In genomic region chr15:78317145-78317836, GRCh38 we compare ENCODE assay signal across 9 cellular contexts. TPM values are rescaled to one million over a fixed set of nuclear protein-coding genes. Genes with fewer than 3 reads are reported as not detected.
DNase-seq lines count a peak whose midpoint lies in the region; ATAC-seq, FAIRE-seq and TF ChIP-seq lines count a peak whose summit lies in the region.
"Had no signal": no experiment of that assay in that cellular context is flagged by ENCODE, and none has a peak within 500 bp of the region (broad histone marks: within the 10 kb centered on the region; RNA-seq: fewer than 3 reads in every experiment).

No MANE protein-coding gene starts in this region.

- H3K4me1 Mint-ChIP-seq in chondrocyte (ENCODE audit: low read depth): peaks cover 5% of the 10 kb centered on the region

- no peak for FAIRE-seq in HTR-8/SVneo (lab: Jason Lieb, UNC)

- H3K9me2 ChIP-seq in MM.1S (replicated peaks; ENCODE audit: insufficient read depth, low read length): no peaks in the 10 kb centered on the region

- no peak overlapping the region for H3K27ac ChIP-seq in MM.1S (ENCODE audit: low read length)

- intact Hi-C loops in mucosa of descending colon (cut with DNase I, micrococcal nuclease): loop anchor here in 1 of 2 donors (5.0 kb wide), 1 partner anchor 105 kb away; no protein-coding TSS in a partner anchor

- no peaks in the 10 kb centered on the region for H3K27me3 ChIP-seq in MM.1S (replicated peaks; ENCODE audit: insufficient read depth, low read length)

- H3K27ac Mint-ChIP-seq in chondrocyte (ENCODE audit: unreplicated experiment): no peak overlapping the region
- H3K27ac Mint-ChIP-seq: activated T-helper 1 cell treated with anti-CD3 and anti-CD28 coated beads, Interleukin-12 subunit alpha, Interleukin-12 subunit beta, Interleukin-2, Interleukin-4 antibody, amounts not matched to agents 30 ng/mL and 10 ng/mL and 1 ng/mL, durations not matched to agents 14 hours and 24 hours and 36 hours had no signal

- H3K36me3 Mint-ChIP-seq in chondrocyte (ENCODE audit: low read depth): no peaks in the 10 kb centered on the region

- no peak overlapping the region for H3K9ac ChIP-seq in MM.1S (ENCODE audit: low read length)

- H3K79me2 ChIP-seq in MM.1S (ENCODE audit: low read length): no peaks in the 10 kb centered on the region

- 0 out of 2 replicates have a peak, but pooled peaks have one; percentile 23 for TF ChIP-seq CTCF in GM12874 (IDR thresholded peaks at IDR 0.05; ENCODE audit: insufficient read depth, low read depth, low read length)
- TF ChIP-seq CTCF in MM.1S (IDR thresholded peaks at IDR 0.05; ENCODE audit: low read length): peak; percentile 17
- peak; percentile 33 for TF ChIP-seq CTCF in chondrocyte (IDR thresholded peaks at IDR 0.05)
- no peak for TF ChIP-seq CTCF in mucosa of descending colon (IDR thresholded peaks at IDR 0.05)

- no peaks in the 10 kb centered on the region for H3K27me3 Mint-ChIP-seq in chondrocyte (ENCODE audit: low read depth)

- H3K4me2 ChIP-seq in MM.1S (ENCODE audit: low read depth, low read length): no peak overlapping the region

- peak; percentile 77 for ATAC-seq in mucosa of descending colon

- no peak overlapping the region for H3K4me3 Mint-ChIP-seq in chondrocyte (ENCODE audit: unreplicated experiment)
- H3K4me3 Mint-ChIP-seq: activated T-helper 1 cell treated with anti-CD3 and anti-CD28 coated beads, Interleukin-12 subunit alpha, Interleukin-12 subunit beta, Interleukin-2, Interleukin-4 antibody, amounts not matched to agents 30 ng/mL and 10 ng/mL and 1 ng/mL, durations not matched to agents 14 hours and 24 hours and 36 hours had no signal

- no peaks in the 10 kb centered on the region for H4K20me1 ChIP-seq in MM.1S (ENCODE audit: insufficient read depth, low read length)

- DNase-seq in MM.1S: no peak
- DNase-seq in chondrocyte (ENCODE audit: low spot score): no peak
- DNase-seq in mucosa of descending colon: peak in 2 of 3 donors; percentile 63 to 70
- DNase-seq in iPS-NIHi7 (ENCODE audit: extremely low spot score): no peak
- no peak for DNase-seq in HTR-8/SVneo (ENCODE audit: insufficient read length, low spot score)
- DNase-seq in DMS79 (lab: John Stamatoyannopoulos, UW): no peak
- DNase-seq in GDM1 (lab: John Stamatoyannopoulos, UW): no peak

- H2AFZ ChIP-seq in MM.1S (ENCODE audit: low read length): no peak overlapping the region

- H3K9me3 ChIP-seq in MM.1S (replicated peaks; ENCODE audit: insufficient read depth, low read length): no peaks in the 10 kb centered on the region
- H3K9me3 ChIP-seq in mucosa of descending colon: no peaks in the 10 kb centered on the region

- H3K9me3 Mint-ChIP-seq in chondrocyte (ENCODE audit: low read depth): no peaks in the 10 kb centered on the region
- H3K9me3 Mint-ChIP-seq: activated T-helper 1 cell treated with anti-CD3 and anti-CD28 coated beads, Interleukin-12 subunit alpha, Interleukin-12 subunit beta, Interleukin-2, Interleukin-4 antibody, amounts not matched to agents 30 ng/mL and 10 ng/mL and 1 ng/mL, durations not matched to agents 14 hours and 24 hours and 36 hours had no signal

- H3F3A ChIP-seq in MM.1S (ENCODE audit: insufficient read depth, low read length): no peaks in the 10 kb centered on the region

- H3K4me1 ChIP-seq in MM.1S (ENCODE audit: low read length) (no peaks in the 10 kb centered on the region), mucosa of descending colon (ENCODE audit: low read depth) (peaks cover 14% of the 10 kb centered on the region)

- H3K36me3 ChIP-seq in MM.1S (replicated peaks; ENCODE audit: insufficient read depth, low read length) (no peaks in the 10 kb centered on the region), mucosa of descending colon (ENCODE audit: low read depth) (no peaks in the 10 kb centered on the region)

- no peak overlapping the region for H3K4me3 ChIP-seq in MM.1S (ENCODE audit: low read length)
- H3K4me3 ChIP-seq in mucosa of descending colon: no peak overlapping the region

RNA-seq across cellular contexts. Expression of gene SKIC8, which starts 17.9 kb away (rescaled TPM):
- 35.1 to 52.8 TPM (median 39.9 TPM) in 3 replicates for total RNA-seq in chondrocyte
- 10 to 100 TPM; 35.4 to 41.7 (median 37.6) TPM for total RNA-seq in mucosa of descending colon

RNA-seq across cellular contexts. Expression of gene CRABP1, which starts 22.9 kb away (rescaled TPM):
- total RNA-seq in chondrocyte (not detected in 3 replicates), mucosa of descending colon (1 to 10 TPM in 2 of 3 donors, under 1 TPM in 1; 0.67 to 6.2 (median 2.4) TPM)
- total RNA-seq: activated T-helper 1 cell treated with anti-CD3 and anti-CD28 coated beads, Interleukin-12 subunit alpha, Interleukin-12 subunit beta, Interleukin-2, Interleukin-4 antibody, amounts not matched to agents 30 ng/mL and 10 ng/mL and 1 ng/mL, durations not matched to agents 14 hours and 24 hours and 36 hours had no signal

RNA-seq across cellular contexts. Expression of gene DNAJA4, which starts 52.9 kb away (rescaled TPM):
- 0.26 to 0.27 TPM in 2 of 3 replicates, not detected in the other for total RNA-seq in chondrocyte
- total RNA-seq in mucosa of descending colon: 10 to 100 TPM; 33.8 to 52.8 (median 43.5) TPM

Comparison
In these comparisons a context has a peak if more than half of its experiments do, and no peak if none do; other contexts are left out.
1. DNase-seq: peak in mucosa of descending colon (2 of 3); none in MM.1S (single experiment), chondrocyte (single experiment), iPS-NIHi7 (single experiment), HTR-8/SVneo (single experiment), DMS79 (single experiment) and GDM1 (single experiment).
2. RNA of gene DNAJA4, which starts 52.9 kb away (total RNA-seq): 33.8 to 52.8 TPM in mucosa of descending colon; 0.26 to 0.27 TPM in chondrocyte; every median in the first group is over 10 times any median in the second.